In genomic region chr13:67736646-67737420, GRCh38 we compare ENCODE assay signal across 9 cellular contexts.
DNase-seq lines count a peak whose midpoint lies in the region; ATAC-seq, FAIRE-seq and TF ChIP-seq lines count a peak whose summit lies in the region.
"Had no signal": no experiment of that assay in that cellular context is flagged by ENCODE, and none has a peak within 500 bp of the region (broad histone marks: within the 10 kb centered on the region; RNA-seq: fewer than 3 reads in every experiment).

No MANE protein-coding gene starts in this region.

- peak overlapping the region; percentile 66 for H2BK5ac ChIP-seq in mesenchymal stem cell (ENCODE audit: low read depth, low read length, poor library complexity, severe bottlenecking)

- H4K8ac ChIP-seq in mesenchymal stem cell (ENCODE audit: low read length): no peak overlapping the region

- no TSS peak for BruUV-seq in GM12878 (replicated peaks; lab: Mats Ljungman, UMichigan)

- H3K27me3 ChIP-seq in GM12878 (replicated peaks in 1 of 2; ENCODE audit: control insufficient read depth in 2 of 2, insufficient read depth in 2 of 2, low read length in 1 of 2) (no peaks in the 10 kb centered on the region), mesenchymal stem cell (ENCODE audit: control insufficient read depth in 1 of 2, insufficient read depth in 1 of 2, low read length in 2 of 2) (no peaks in the 10 kb centered on the region), gastrocnemius medialis (no peaks in the 10 kb centered on the region), esophagus squamous epithelium (no peaks in the 10 kb centered on the region)

- H3K4me3 ChIP-seq in GM12878 (no peak overlapping the region), mesenchymal stem cell (ENCODE audit: insufficient read depth in 1 of 2, low read depth in 1 of 2, low read length in 2 of 2) (peak overlapping the region in 1 of 2 experiments; percentile 26), gastrocnemius medialis (no peak overlapping the region), esophagus squamous epithelium (no peak overlapping the region)

- H3K4me1 ChIP-seq in GM12878 (ENCODE audit: control insufficient read depth, insufficient read depth, low read length) (no peaks in the 10 kb centered on the region), mesenchymal stem cell (ENCODE audit: control insufficient read depth, insufficient read depth, low read depth, low read length) (no peaks in the 10 kb centered on the region), gastrocnemius medialis (no peaks in the 10 kb centered on the region), esophagus squamous epithelium (no peaks in the 10 kb centered on the region)

- H3K79me2 ChIP-seq in GM12878 (ENCODE audit: control insufficient read depth, insufficient read depth, low read length): no peaks in the 10 kb centered on the region

- no peak for TF ChIP-seq POLR2A in GM12878 (IDR thresholded peaks at IDR 0.05; ENCODE audit: low read depth, low read length)
- no peak for TF ChIP-seq POLR2A in gastrocnemius medialis (IDR thresholded peaks at IDR 0.05)
- TF ChIP-seq POLR2A in esophagus squamous epithelium (IDR thresholded peaks at IDR 0.05): no peak

- no peak overlapping the region for H3K4ac ChIP-seq in mesenchymal stem cell (ENCODE audit: low read depth in 1 of 2, low read length in 2 of 2)

- H3K14ac ChIP-seq in mesenchymal stem cell (ENCODE audit: low read length in 2 of 2): no peak overlapping the region

- H2BK12ac ChIP-seq in mesenchymal stem cell (ENCODE audit: low read length in 2 of 2): no peak overlapping the region

- no peak overlapping the region for H3K23ac ChIP-seq in mesenchymal stem cell (ENCODE audit: low read length in 2 of 2)

- intact Hi-C loops in GM12878 (cut with micrococcal nuclease; ENCODE audit: unreplicated experiment) (no loop called here), gastrocnemius medialis (cut with DNase I; ENCODE audit: low total_unique reads) (no loop called here), esophagus squamous epithelium (cut with DNase I) (no loop called here)

- 21% methylated on average over 4 of the region's 4 CpGs for WGBS in GM12878 (ENCODE audit: insufficient coverage, insufficient replicate concordance, low lambda C conversion rate, missing lambda C conversion rate)
- WGBS in mesenchymal stem cell: 36% methylated on average over 1 of the region's 4 CpGs
- WGBS in esophagus squamous epithelium, 2 donors: 45 to 53% methylated on average over 4 of the region's 4 CpGs

- H2BK15ac ChIP-seq in mesenchymal stem cell (ENCODE audit: low read depth, poor library complexity, severe bottlenecking): no peak overlapping the region

- no peak overlapping the region for H3K4me2 ChIP-seq in GM12878 (ENCODE audit: control insufficient read depth, insufficient read depth)
- H3K4me2 ChIP-seq in mesenchymal stem cell (ENCODE audit: low read length, poor library complexity, severe bottlenecking): peak overlapping the region; percentile 65

- FAIRE-seq in HTR-8/SVneo (lab: Jason Lieb, UNC) (no peak), GM12878 (lab: Jason Lieb, UNC) (no peak)

- TF ChIP-seq CTCF in GM12878 (IDR thresholded peaks at IDR 0.05 in 2 of 3, conservative IDR thresholded peaks at IDR 0.05 in 1 of 3; ENCODE audit: control insufficient read depth in 2 of 3, extremely low read depth in 1 of 3, insufficient read depth in 1 of 3, low read depth in 3 of 3, low read length in 3 of 3) (peak in 1 of 3 experiments; percentile 19; a peak in 2 of 6 replicates), gastrocnemius medialis (IDR thresholded peaks at IDR 0.05 in 4 of 5, conservative IDR thresholded peaks at IDR 0.05 in 1 of 5) (no peak), esophagus squamous epithelium (IDR thresholded peaks at IDR 0.05) (no peak)

- H3K9me3 ChIP-seq in GM12878 (replicated peaks; ENCODE audit: control insufficient read depth, insufficient read depth, low read length) (no peaks in the 10 kb centered on the region), mesenchymal stem cell (ENCODE audit: control insufficient read depth, low read length) (no peaks in the 10 kb centered on the region), gastrocnemius medialis (no peaks in the 10 kb centered on the region), esophagus squamous epithelium (peaks cover 0 to 10% (median 0%) of the 10 kb centered on the region in 3 donors)

- DNase-seq in DMS 273 treated with DMSO at 0.1 percent for 48 hours (lab: John Stamatoyannopoulos, UW): peak; percentile 21
- peak; percentile 4 for DNase-seq in HTR-8/SVneo (ENCODE audit: insufficient read length, low spot score)
- no peak for DNase-seq in GM12878 (ENCODE audit: low read depth, low spot score)
- DNase-seq in mesenchymal stem cell: peak; percentile 77
- no peak for DNase-seq in gastrocnemius medialis
- no peak for DNase-seq in esophagus squamous epithelium (lab: John Stamatoyannopoulos, UW)
- no peak for DNase-seq in NOMO-1 treated with dmso at 0.1 percent for 144 hours (lab: John Stamatoyannopoulos, UW; ENCODE audit: unreplicated experiment)

- CTCF ChIA-PET in GM12878 (lab: Yijun Ruan, JAX): no interaction called here

- no peaks in the 10 kb centered on the region for H3K79me1 ChIP-seq in mesenchymal stem cell (replicated peaks; ENCODE audit: low read length, poor library complexity, severe bottlenecking)

- RAD21 ChIA-PET in GM12878 (lab: Charles Lee; ENCODE audit: unreplicated experiment): interaction anchor here (0.6 kb wide), 1 partner anchor 10 kb away, joined by 3 read pairs; no protein-coding TSS in a partner anchor

- no peak overlapping the region for H4K91ac ChIP-seq in mesenchymal stem cell (ENCODE audit: low read length)

- H3K27ac ChIP-seq in GM12878 (ENCODE audit: control insufficient read depth, insufficient read depth): no peak overlapping the region
- peak overlapping the region; percentile 94 for H3K27ac ChIP-seq in mesenchymal stem cell (ENCODE audit: low read length, poor library complexity, severe bottlenecking)
- H3K27ac ChIP-seq in gastrocnemius medialis: no peak overlapping the region
- H3K27ac ChIP-seq in esophagus squamous epithelium: no peak overlapping the region
- H3K27ac ChIP-seq: RWPE1 had no signal

- H3K18ac ChIP-seq in mesenchymal stem cell (ENCODE audit: low read depth in 1 of 2, low read length in 2 of 2): no peak overlapping the region

- POLR2A ChIA-PET in GM12878 (lab: Charles Lee): no interaction called here

- H3K36me3 ChIP-seq in GM12878 (ENCODE audit: control insufficient read depth in 2 of 2, insufficient read depth in 2 of 2, low read length in 1 of 2) (no peaks in the 10 kb centered on the region), mesenchymal stem cell (ENCODE audit: control insufficient read depth in 1 of 2, insufficient read depth in 2 of 2, low read depth in 1 of 2, low read length in 2 of 2) (no peaks in the 10 kb centered on the region), gastrocnemius medialis (no peaks in the 10 kb centered on the region), esophagus squamous epithelium (no peaks in the 10 kb centered on the region)

- no peak for TF ChIP-seq RAD21 in GM12878 (IDR thresholded peaks at IDR 0.05; ENCODE audit: insufficient read depth, low read depth, low read length)

- no peaks in the 10 kb centered on the region for H4K20me1 ChIP-seq in GM12878 (ENCODE audit: control insufficient read depth, insufficient read depth)

- H3K9ac ChIP-seq in GM12878 (ENCODE audit: control insufficient read depth, insufficient read depth, low read length) (no peak overlapping the region), mesenchymal stem cell (ENCODE audit: low read length) (peak overlapping the region; percentile 53)

- in situ Hi-C loops in GM12878 (cut with MboI) (no loop called here), gastrocnemius medialis (cut with MboI; ENCODE audit: low sequenced_read_pairs in 4 of 4) (no loop called here)

- H2AK5ac ChIP-seq in mesenchymal stem cell (ENCODE audit: low read length, severe bottlenecking): no peak overlapping the region

- no peak for TF ChIP-seq EP300 in GM12878 (IDR thresholded peaks at IDR 0.05; ENCODE audit: borderline replicate concordance in 1 of 2, control insufficient read depth in 1 of 2, low read depth in 2 of 2, low read length in 2 of 2)

- H2BK120ac ChIP-seq in mesenchymal stem cell (ENCODE audit: low read depth, low read length): no peak overlapping the region

- SMC1A ChIA-PET in GM12878 (lab: Charles Lee; ENCODE audit: uncharacterized antibody, unreplicated experiment): interaction anchor here (1.5 kb wide), 1 partner anchor 104 kb away, joined by 4 read pairs; no protein-coding TSS in a partner anchor

- peak; percentile 75 for ATAC-seq in GM12878
- no peak for ATAC-seq in GM19452 (IDR thresholded peaks at IDR 0.05; ENCODE audit: unreplicated experiment)
- ATAC-seq in gastrocnemius medialis: no peak

- H2AFZ ChIP-seq in GM12878 (ENCODE audit: control insufficient read depth, low read depth, low read length) (no peak overlapping the region), mesenchymal stem cell (ENCODE audit: low read depth, low read length) (no peak overlapping the region)

TF ChIP-seq in GM12878, 131 proteins besides CTCF, POLR2A, EP300 and RAD21 (continues in another document):
- TF ChIP-seq TAF1 (IDR thresholded peaks at IDR 0.05; ENCODE audit: borderline replicate concordance, low read depth, low read length) (no peak), MEF2B (IDR thresholded peaks at IDR 0.05; ENCODE audit: partially characterized antibody, poor library complexity, severe bottlenecking) (peak; percentile 86), IKZF1 (conservative IDR thresholded peaks at IDR 0.05) (peak; percentile 72), ZZZ3 (IDR thresholded peaks at IDR 0.05; ENCODE audit: control insufficient read depth, insufficient read length, low read depth) (no peak), ELK1 (IDR thresholded peaks at IDR 0.05; ENCODE audit: low read depth, low read length) (no peak), MTA2 (IDR thresholded peaks at IDR 0.05; ENCODE audit: low read depth) (0 out of 2 replicates have a peak, but pooled peaks have one; percentile 19), SMAD1 (IDR thresholded peaks at IDR 0.05; ENCODE audit: low read depth, partially characterized antibody) (no peak), MYC (IDR thresholded peaks at IDR 0.05; ENCODE audit: insufficient read depth, insufficient read length, insufficient replicate concordance, low read length, severe bottlenecking) (no peak)

Comparison
In these comparisons a context has a peak if more than half of its experiments do, and no peak if none do; other contexts are left out.
1. DNase-seq: peak in DMS 273 treated with DMSO at 0.1 percent for 48 hours (single experiment), HTR-8/SVneo (single experiment) and mesenchymal stem cell (single experiment); none in GM12878 (single experiment), gastrocnemius medialis (0 of 2), esophagus squamous epithelium (single experiment) and NOMO-1 treated with dmso at 0.1 percent for 144 hours (single experiment).